Comparison of ENCODE assay signal across 13 cellular contexts in genomic region chr10:81875680-81876252, GRCh38. TPM values are rescaled to one million over a fixed set of nuclear protein-coding genes. Genes with fewer than 3 reads are reported as not detected.
DNase-seq lines count a peak whose midpoint lies in the region; ATAC-seq, FAIRE-seq and TF ChIP-seq lines count a peak whose summit lies in the region.
"Had no signal": no experiment of that assay in that cellular context is flagged by ENCODE, and none has a peak within 500 bp of the region (broad histone marks: within the 10 kb centered on the region; RNA-seq: fewer than 3 reads in every experiment).

No MANE protein-coding gene starts in this region.

- WGBS in mesendoderm (ENCODE audit: extremely low coverage, insufficient coverage, low lambda C conversion rate) = no CpG with 5 or more reads among the region's 34 CpGs
- 3 to 5% methylated on average over 24 to 34 of the region's 34 CpGs for WGBS in lower leg skin, 2 donors

- intact Hi-C loops in lower leg skin (cut with DNase I; ENCODE audit: low total_unique reads) = no loop called here

- H3K4me3 ChIP-seq in brain microvascular endothelial cell (ENCODE audit: low read depth, low read length) = peak overlapping the region; percentile 50
- H3K4me3 ChIP-seq in mesendoderm (ENCODE audit: low read length) = peak overlapping the region; percentile 28
- H3K4me3 ChIP-seq in lower leg skin (ENCODE audit: low read depth, poor library complexity, severe bottlenecking) = no peak overlapping the region

- peaks cover 2% of the 10 kb centered on the region for H3K4me1 ChIP-seq in mesendoderm (ENCODE audit: control insufficient read depth, low read depth, low read length)

- H2BK15ac ChIP-seq in mesendoderm (replicated peaks; ENCODE audit: low read depth) = no peak overlapping the region

- no peak overlapping the region for H4K5ac ChIP-seq in mesendoderm (ENCODE audit: low read length)

- H2BK120ac ChIP-seq in mesendoderm (ENCODE audit: low read depth, low read length) = no peak overlapping the region

- peak overlapping the region; percentile 46 for H3K9ac ChIP-seq in mesendoderm (ENCODE audit: low read length)

- in situ Hi-C loops in brain microvascular endothelial cell (cut with HindIII; ENCODE audit: low pct_ligation_motif_present, low sequenced_read_pairs) = no loop called here

- peaks cover 66% of the 10 kb centered on the region for H3K27me3 Mint-ChIP-seq in stimulated activated naive CD8-positive, alpha-beta T cell treated with anti-CD3 and anti-CD28 coated beads, Interleukin-15, Interleukin-2, amounts not matched to agents 100 ng/mL and 50 ng/mL, for 24 hours

- no peak for ATAC-seq in stimulated activated naive CD8-positive, alpha-beta T cell treated with anti-CD3 and anti-CD28 coated beads, Interleukin-15, Interleukin-2, amounts not matched to agents 100 U/mL and 50 U/mL, for 24 hours
- ATAC-seq: effector memory CD8-positive, alpha-beta T cell had no signal

- H3K4me3 Mint-ChIP-seq in stimulated activated naive CD8-positive, alpha-beta T cell treated with anti-CD3 and anti-CD28 coated beads, Interleukin-15, Interleukin-2, amounts not matched to agents 100 ng/mL and 50 ng/mL, for 24 hours = peak overlapping the region; percentile 75

- H3K36me3 ChIP-seq in brain microvascular endothelial cell (replicated peaks) (no peaks in the 10 kb centered on the region), mesendoderm (ENCODE audit: control insufficient read depth, insufficient read depth, low read length) (no peaks in the 10 kb centered on the region)

- H2BK5ac ChIP-seq in mesendoderm (ENCODE audit: low read length) = no peak overlapping the region

- H3K27ac Mint-ChIP-seq in stimulated activated naive CD8-positive, alpha-beta T cell treated with anti-CD3 and anti-CD28 coated beads, Interleukin-15, Interleukin-2, amounts not matched to agents 100 ng/mL and 50 ng/mL, for 24 hours = no peak overlapping the region
- H3K27ac Mint-ChIP-seq: effector memory CD8-positive, alpha-beta T cell had no signal

- no peak overlapping the region for H3K4ac ChIP-seq in mesendoderm (ENCODE audit: low read depth, low read length)

- peaks cover 11% of the 10 kb centered on the region for H3K4me1 Mint-ChIP-seq in stimulated activated naive CD8-positive, alpha-beta T cell treated with anti-CD3 and anti-CD28 coated beads, Interleukin-15, Interleukin-2, amounts not matched to agents 100 ng/mL and 50 ng/mL, for 24 hours (ENCODE audit: low read depth)

- TF ChIP-seq CTCF in brain microvascular endothelial cell (IDR thresholded peaks at IDR 0.05; ENCODE audit: low read depth, low read length, missing control alignments) = no peak
- TF ChIP-seq CTCF in lower leg skin (IDR thresholded peaks at IDR 0.05) = no peak

- no peak for FAIRE-seq in urothelium cell line (lab: Jason Lieb, UNC)
- FAIRE-seq: GM19239 had no signal

- DNase-seq in stimulated activated naive CD8-positive, alpha-beta T cell treated with anti-CD3 and anti-CD28 coated beads, Interleukin-15, Interleukin-2, amounts not matched to agents 100 U/mL and 50 U/mL, for 24 hours = no peak
- DNase-seq in brain microvascular endothelial cell (no peak), mesendoderm (no peak), urothelium cell line (ENCODE audit: low spot score) (peak; percentile 19), lower leg skin (ENCODE audit: low spot score in 2 of 2) (no peak), NCI-H2081 treated with DMSO at 0.1 percent for 48 hours (lab: John Stamatoyannopoulos, UW) (no peak)
- no peak for DNase-seq in stimulated activated CD4-positive, alpha-beta T cell treated with anti-CD3 and anti-CD28 coated beads, Interleukin-4, amount 100 ng/mL, for 1 hour
- DNase-seq: effector memory CD8-positive, alpha-beta T cell had no signal

- H3K36me3 Mint-ChIP-seq in stimulated activated naive CD8-positive, alpha-beta T cell treated with anti-CD3 and anti-CD28 coated beads, Interleukin-15, Interleukin-2, amounts not matched to agents 100 ng/mL and 50 ng/mL, for 24 hours (ENCODE audit: low read depth) = no peaks in the 10 kb centered on the region

- peak overlapping the region; percentile 90 for H3K4me2 ChIP-seq in mesendoderm (ENCODE audit: low read length)

- no peak overlapping the region for H4K8ac ChIP-seq in mesendoderm (ENCODE audit: low read depth, low read length)

- H3K23ac ChIP-seq in mesendoderm (ENCODE audit: low read length) = no peak overlapping the region

- no peak overlapping the region for H3K27ac ChIP-seq in brain microvascular endothelial cell
- H3K27ac ChIP-seq in mesendoderm (ENCODE audit: low read depth, low read length) = no peak overlapping the region

- no peaks in the 10 kb centered on the region for H3K9me3 Mint-ChIP-seq in stimulated activated naive CD8-positive, alpha-beta T cell treated with anti-CD3 and anti-CD28 coated beads, Interleukin-15, Interleukin-2, amounts not matched to agents 100 ng/mL and 50 ng/mL, for 24 hours

- no peak overlapping the region for H3K18ac ChIP-seq in mesendoderm (ENCODE audit: low read length)

- peak overlapping the region; percentile 65 for H3K56ac ChIP-seq in mesendoderm (ENCODE audit: low read length)

- peaks cover 12% of the 10 kb centered on the region for H3K27me3 ChIP-seq in brain microvascular endothelial cell (replicated peaks)
- H3K27me3 ChIP-seq in mesendoderm (ENCODE audit: insufficient read depth, low read length, poor library complexity) = peaks cover 10% of the 10 kb centered on the region

- H3K79me1 ChIP-seq in mesendoderm (ENCODE audit: low read length) = no peaks in the 10 kb centered on the region

- TF ChIP-seq POLR2A in lower leg skin (IDR thresholded peaks at IDR 0.05) = no peak

- H3K79me2 ChIP-seq in mesendoderm (ENCODE audit: control insufficient read depth, insufficient read depth, low read length) = no peaks in the 10 kb centered on the region

- H2AK5ac ChIP-seq in mesendoderm (ENCODE audit: low read length) = no peak overlapping the region

RNA-seq across cellular contexts. Expression of gene NRG3, which starts 0.8 kb away (rescaled TPM):
- polyA plus RNA-seq in mesendoderm (2013, experiment 1 of 2) = 3.5 TPM
- polyA plus RNA-seq in mesendoderm (2013, experiment 2 of 2) = 3.7 TPM
- 1 to 10 TPM in 1 of 4 donors, under 1 TPM in 3; 0.15 to 2.5 (median 0.50) TPM for total RNA-seq in lower leg skin
- total RNA-seq: Daoy, MCF 10A, RPMI7951 had no signal
